Comparison of ENCODE assay signal across 4 cellular contexts in genomic region chr2:89795530-89795929, GRCh38.
DNase-seq lines count a peak whose midpoint lies in the region; ATAC-seq, FAIRE-seq and TF ChIP-seq lines count a peak whose summit lies in the region.
"Not testable (repeated sequence)": the region's sequence is repeated elsewhere in the genome, so short reads cannot be mapped to it uniquely, and the experiment has no call there.

No MANE protein-coding gene starts in this region.

- H3K27me3 ChIP-seq in HUES48 (ENCODE audit: control insufficient read depth, insufficient read depth, low read length); HUES64 (ENCODE audit: insufficient read depth, low read length); endodermal cell (ENCODE audit: control insufficient read depth, insufficient read depth, low read length, poor library complexity, severe bottlenecking); HepG2 (ENCODE audit: control insufficient read depth in 1 of 2, insufficient read depth in 2 of 2, low read length in 2 of 2): not testable (repeated sequence)

- not testable (repeated sequence) for TF ChIP-seq CTCF in endodermal cell (conservative IDR thresholded peaks at IDR 0.05); HepG2 (CRISPR knock-in tag; IDR thresholded peaks at IDR 0.05)

- ATAC-seq in HepG2, result not testable (repeated sequence)

- in situ Hi-C loops in HepG2 (cut with HindIII; ENCODE audit: extremely low pct_ligation_motif_present, low pct_unique_long_range_greater_than_20kb), result not testable (repeated sequence)

- peaks cover 100% of the 10 kb centered on the region for H3K9me3 Mint-ChIP-seq in endodermal cell

- not testable (repeated sequence) for FAIRE-seq in HepG2 (lab: Jason Lieb, UNC)

- POLR2A ChIA-PET in HepG2 (lab: Yijun Ruan, JAX), result not testable (repeated sequence)

- DNase-seq in endodermal cell; HepG2 (ENCODE audit: low spot score): not testable (repeated sequence)

- H3K4me1 Mint-ChIP-seq in endodermal cell, result not testable (repeated sequence)

- H3K36me3 ChIP-seq in HUES48 (ENCODE audit: control insufficient read depth, insufficient read depth, low read length); HUES64 (ENCODE audit: insufficient read depth, low read length); endodermal cell (ENCODE audit: control insufficient read depth, insufficient read depth, low read length); HepG2 (replicated peaks in 1 of 2; ENCODE audit: control insufficient read depth in 1 of 2, insufficient read depth in 2 of 2, low read length in 2 of 2): not testable (repeated sequence)

- H3K27ac Mint-ChIP-seq in endodermal cell, result not testable (repeated sequence)

- CTCF ChIA-PET in HepG2 (lab: Yijun Ruan, JAX; ENCODE audit: low intra/inter-chr PET ratio, low total read pairs), result not testable (repeated sequence)

- not testable (repeated sequence) for BruUV-seq in HepG2 (replicated peaks; lab: Mats Ljungman, UMichigan)

- H3K9me3 ChIP-seq in HUES48 (ENCODE audit: control insufficient read depth, insufficient read depth, low read length), result peaks cover 98% of the 10 kb centered on the region
- H3K9me3 ChIP-seq in HUES64 (ENCODE audit: insufficient read depth, low read depth, low read length), result peaks cover 100% of the 10 kb centered on the region
- peaks cover 100% of the 10 kb centered on the region for H3K9me3 ChIP-seq in endodermal cell (ENCODE audit: control insufficient read depth, low read length)
- H3K9me3 ChIP-seq in HepG2 (ENCODE audit: low read length), result peaks cover 100% of the 10 kb centered on the region

- not testable (repeated sequence) for H2AFZ ChIP-seq in HepG2 (ENCODE audit: low read length)

- H3K79me2 ChIP-seq in HepG2 (ENCODE audit: insufficient read depth, low read length), result not testable (repeated sequence)

- intact Hi-C loops in HepG2 (cut with micrococcal nuclease; ENCODE audit: unreplicated experiment), result not testable (repeated sequence)

- H3K4me2 ChIP-seq in HepG2 (ENCODE audit: low read depth, low read length), result not testable (repeated sequence)

- not testable (repeated sequence) for TF ChIP-seq POLR2A in HepG2 (IDR thresholded peaks at IDR 0.05; ENCODE audit: insufficient read depth in 1 of 2, low read depth in 2 of 2, low read length in 2 of 2)

- not testable (repeated sequence) for H3K4me3 Mint-ChIP-seq in endodermal cell

- H3K27me3 Mint-ChIP-seq in endodermal cell (ENCODE audit: insufficient read depth), result not testable (repeated sequence)

- 93% methylated on average over 17 of the region's 17 CpGs for WGBS in HUES64
- WGBS in endodermal cell (ENCODE audit: insufficient coverage in 1 of 2, insufficient read length in 1 of 2), 2 experiments, result 82 to 88% methylated on average over 17 of the region's 17 CpGs
- WGBS in HepG2 (ENCODE audit: low lambda C conversion rate), result 29% methylated on average over 17 of the region's 17 CpGs

- H4K20me1 ChIP-seq in HepG2 (ENCODE audit: insufficient read depth, low read length), result not testable (repeated sequence)

- H3K9ac ChIP-seq in HUES48 (ENCODE audit: low read depth, low read length); HUES64 (ENCODE audit: low read depth, low read length); endodermal cell (ENCODE audit: extremely low read depth, low read length, poor library complexity, severe bottlenecking); HepG2 (ENCODE audit: insufficient read depth, low read depth, low read length): not testable (repeated sequence)

- peaks cover 14% of the 10 kb centered on the region for H3K36me3 Mint-ChIP-seq in endodermal cell (ENCODE audit: low read depth)

- not testable (repeated sequence) for TF ChIP-seq RAD21 in HepG2 (CRISPR knock-in tag; IDR thresholded peaks at IDR 0.05)

- H3K4me1 ChIP-seq in HUES48 (ENCODE audit: control insufficient read depth, insufficient read depth, low read length); HUES64 (ENCODE audit: insufficient read depth, low read length); endodermal cell (ENCODE audit: control insufficient read depth, insufficient read depth, low read length); HepG2 (ENCODE audit: insufficient read depth, low read length): not testable (repeated sequence)

- not testable (repeated sequence) for TF ChIP-seq EP300 in HepG2 (IDR thresholded peaks at IDR 0.05; ENCODE audit: low read depth in 2 of 2, low read length in 2 of 2); HepG2 (CRISPR knock-in tag; IDR thresholded peaks at IDR 0.05; ENCODE audit: borderline replicate concordance)

- H3K27ac ChIP-seq in HUES48 (ENCODE audit: low read depth, low read length); HUES64 (ENCODE audit: low read depth, low read length); endodermal cell (ENCODE audit: low read depth, low read length); HepG2 (ENCODE audit: extremely low read length, insufficient read depth, low read length): not testable (repeated sequence)

- H3K4me3 ChIP-seq in HUES48 (ENCODE audit: low read depth, low read length) (peak overlapping the region; percentile 1; the same call in 1 of the 2 replicates), HUES64 (ENCODE audit: low read length) (peak overlapping the region; percentile 15; the same call in 1 of the 2 replicates), endodermal cell (ENCODE audit: low read length) (peak overlapping the region; percentile 51)
- H3K4me3 ChIP-seq in HepG2 (replicated peaks in 1 of 3; ENCODE audit: insufficient read depth in 1 of 3, low read depth in 2 of 3, low read length in 3 of 3), result not testable (repeated sequence)

TF ChIP-seq in HepG2, 621 proteins besides CTCF, POLR2A, EP300 and RAD21:
- TF ChIP-seq ATF7 (IDR thresholded peaks at IDR 0.05) (peak; percentile 73), FOXK2 (IDR thresholded peaks at IDR 0.05) (0 out of 2 replicates have a peak, but pooled peaks have one; percentile 2), CREB1 (IDR thresholded peaks at IDR 0.05) (peak; percentile 80)
- not testable (repeated sequence) for TF ChIP-seq ATF7, CREB1 (CRISPR knock-in tag; IDR thresholded peaks at IDR 0.05)
